In genomic region chr20:10656270-10656669, GRCh38 we compare ENCODE assay signal across 1 cellular context.
TF ChIP-seq lines count a peak whose summit lies in the region.

No MANE protein-coding gene starts in this region.

TF ChIP-seq in GM23338, 12 proteins besides CTCF, POLR2A, EP300 and RAD21 (continued from another document):
- TF ChIP-seq ETS1 (IDR thresholded peaks at IDR 0.05) (no peak), EZH2 (IDR thresholded peaks at IDR 0.05; ENCODE audit: low read depth, unreplicated experiment) (no peak), ZNF462 (CRISPR knock-in tag; IDR thresholded peaks at IDR 0.05) (no peak), STAT1 (IDR thresholded peaks at IDR 0.05; ENCODE audit: unreplicated experiment) (no peak)
